In genomic region chr2:45734336-45734735, GRCh38 we compare ENCODE assay signal across 16 cellular contexts.
DNase-seq lines count a peak whose midpoint lies in the region; TF ChIP-seq lines count a peak whose summit lies in the region.
"Had no signal": no experiment of that assay in that cellular context is flagged by ENCODE, and none has a peak within 500 bp of the region (broad histone marks: within the 10 kb centered on the region; RNA-seq: fewer than 3 reads in every experiment).

No MANE protein-coding gene starts in this region.

- in situ Hi-C loops in G401 (cut with HindIII; ENCODE audit: low sequenced_read_pairs), result no loop called here

- H3K27me3 ChIP-seq in BLaER1 (no peaks in the 10 kb centered on the region), OCI-LY1 (ENCODE audit: insufficient read depth, low read length) (no peaks in the 10 kb centered on the region), dorsolateral prefrontal cortex (no peaks in the 10 kb centered on the region), hepatocyte (peaks cover 5% of the 10 kb centered on the region)
- H3K27me3 ChIP-seq: BE2C had no signal

- peak overlapping the region; percentile 92 for H3K4me2 ChIP-seq in BLaER1
- no peak overlapping the region for H3K4me2 ChIP-seq in OCI-LY1 (ENCODE audit: low read length)
- no peak overlapping the region for H3K4me2 ChIP-seq in hepatocyte
- H3K4me2 ChIP-seq: GM23338 had no signal

- peak overlapping the region; percentile 57; the same call in 1 of the 2 replicates for H3K9ac ChIP-seq in BLaER1
- no peak overlapping the region for H3K9ac ChIP-seq in OCI-LY1 (ENCODE audit: low read length)

- H2AFZ ChIP-seq in OCI-LY1 (ENCODE audit: low read length) (no peak overlapping the region), hepatocyte (no peak overlapping the region)
- H2AFZ ChIP-seq: GM23338 had no signal

- H3K9me2 ChIP-seq in OCI-LY1 (ENCODE audit: low read depth, low read length), result no peaks in the 10 kb centered on the region
- H3K9me2 ChIP-seq in hepatocyte (replicated peaks; ENCODE audit: insufficient read depth), result no peaks in the 10 kb centered on the region

- DNase-seq in dorsolateral prefrontal cortex, result no peak
- DNase-seq in G401 (ENCODE audit: low spot score), result no peak
- DNase-seq in hepatocyte (ENCODE audit: low spot score), result no peak
- no peak for DNase-seq in dermis blood vessel endothelial cell
- DNase-seq: DMS153, DMS79, GF-D8, HCEC 1CT, HFFc6, IMR-90 had no signal

- intact Hi-C loops in dorsolateral prefrontal cortex (cut with DNase I), result no loop called here

- H3K9me3 ChIP-seq in BLaER1 (no peaks in the 10 kb centered on the region), OCI-LY1 (ENCODE audit: low read length) (no peaks in the 10 kb centered on the region), hepatocyte (ENCODE audit: low read depth) (no peaks in the 10 kb centered on the region)
- H3K9me3 ChIP-seq: BE2C had no signal

- peak overlapping the region; percentile 84 for H3K27ac ChIP-seq in BLaER1
- H3K27ac ChIP-seq in OCI-LY1 (ENCODE audit: low read depth, low read length, poor library complexity, severe bottlenecking), result peak overlapping the region; percentile 64
- peak overlapping the region in 30 of 59 donors; percentile 2 to 83 (median 56) for H3K27ac ChIP-seq in dorsolateral prefrontal cortex
- no peak overlapping the region for H3K27ac ChIP-seq in hepatocyte
- H3K27ac ChIP-seq: HL-60 had no signal

- 96% methylated on average over 6 of the region's 6 CpGs for WGBS in hepatocyte (ENCODE audit: low lambda C conversion rate, missing lambda C conversion rate)

- peaks cover 48% of the 10 kb centered on the region for H4K20me1 ChIP-seq in BLaER1
- no peaks in the 10 kb centered on the region for H4K20me1 ChIP-seq in OCI-LY1 (ENCODE audit: insufficient read depth, low read length)
- H4K20me1 ChIP-seq in hepatocyte (ENCODE audit: insufficient read depth, poor library complexity, severe bottlenecking), result no peaks in the 10 kb centered on the region

- H3K79me2 ChIP-seq in OCI-LY1 (ENCODE audit: insufficient read depth, low read length) (peaks cover 8% of the 10 kb centered on the region; the same call in 1 of the 2 replicates), hepatocyte (no peaks in the 10 kb centered on the region)

- peaks cover 5% of the 10 kb centered on the region; the same call in 1 of the 2 replicates for H3F3A ChIP-seq in OCI-LY1 (ENCODE audit: insufficient read depth, low read length)

- peaks cover 99% of the 10 kb centered on the region for H3K4me1 ChIP-seq in BLaER1
- peaks cover 89% of the 10 kb centered on the region for H3K4me1 ChIP-seq in OCI-LY1 (ENCODE audit: insufficient read depth, low read length, severe bottlenecking)
- no peaks in the 10 kb centered on the region for H3K4me1 ChIP-seq in hepatocyte (ENCODE audit: insufficient read depth)

- peak overlapping the region; percentile 30; the same call in 1 of the 2 replicates for H3K4me3 ChIP-seq in BLaER1
- H3K4me3 ChIP-seq in OCI-LY1 (ENCODE audit: low read depth, low read length, poor library complexity, severe bottlenecking), result no peak overlapping the region
- H3K4me3 ChIP-seq in dorsolateral prefrontal cortex, result no peak overlapping the region
- H3K4me3 ChIP-seq in hepatocyte, result no peak overlapping the region
- H3K4me3 ChIP-seq: GM23338, K562 had no signal

- TF ChIP-seq CTCF in OCI-LY1 (IDR thresholded peaks at IDR 0.05; ENCODE audit: low read length) (no peak), dorsolateral prefrontal cortex (IDR thresholded peaks at IDR 0.05 in 54 of 56, conservative IDR thresholded peaks at IDR 0.05 in 2 of 56; ENCODE audit: low read depth in 1 of 56, partially characterized antibody in 56 of 56) (no peak), hepatocyte (IDR thresholded peaks at IDR 0.05; ENCODE audit: poor library complexity) (no peak)

- H3K36me3 ChIP-seq in BLaER1 (peaks cover 21% of the 10 kb centered on the region), OCI-LY1 (ENCODE audit: insufficient read depth, low read length) (peaks cover 6% of the 10 kb centered on the region), hepatocyte (replicated peaks; ENCODE audit: insufficient read depth, low read depth) (no peaks in the 10 kb centered on the region)
